In genomic region chr20:407953-408842, GRCh38 we compare ENCODE assay signal across 1 cellular context.
TF ChIP-seq lines count a peak whose summit lies in the region.

RBCK1 (plus strand) TSS chr20:408299; CDS start chr20:408758, 459 bp downstream.

TF ChIP-seq in HepG2, 621 proteins besides CTCF, POLR2A, EP300 and RAD21 (continued from another document and continues in another):
- TF ChIP-seq THAP11 (CRISPR knock-in tag; IDR thresholded peaks at IDR 0.05): peak; percentile 87
- peak; percentile 85; the same call in 1 of the 2 replicates for TF ChIP-seq ZNF513 (CRISPR knock-in tag; conservative IDR thresholded peaks at IDR 0.05)
- TF ChIP-seq PRDM15 (CRISPR knock-in tag; IDR thresholded peaks at IDR 0.05): 0 out of 2 replicates have a peak, but pooled peaks have one; percentile 5
- TF ChIP-seq ZNF720 (CRISPR knock-in tag; IDR thresholded peaks at IDR 0.05): 0 out of 2 replicates have a peak, but pooled peaks have one; percentile 24
- peak; percentile 77; the same call in 1 of the 2 replicates for TF ChIP-seq ZNF138 (CRISPR knock-in tag; IDR thresholded peaks at IDR 0.05; ENCODE audit: low read depth)
- TF ChIP-seq SATB2 (CRISPR knock-in tag; IDR thresholded peaks at IDR 0.05): peak; percentile 91; the same call in 1 of the 2 replicates
- TF ChIP-seq KMT2A (CRISPR knock-in tag; IDR thresholded peaks at IDR 0.05): peak; percentile 97
- TF ChIP-seq TEAD2 (CRISPR knock-in tag; IDR thresholded peaks at IDR 0.05): no peak
- TF ChIP-seq SRF (IDR thresholded peaks at IDR 0.05; ENCODE audit: low read depth, low read length): peak; percentile 31; the same call in 1 of the 2 replicates
- TF ChIP-seq NAIF1 (CRISPR knock-in tag; IDR thresholded peaks at IDR 0.05; ENCODE audit: borderline replicate concordance): 0 out of 2 replicates have a peak, but pooled peaks have one; percentile 4
- TF ChIP-seq RXRA (CRISPR knock-in tag; IDR thresholded peaks at IDR 0.05): peak; percentile 76; the same call in 1 of the 2 replicates
- TF ChIP-seq SRY (CRISPR knock-in tag; IDR thresholded peaks at IDR 0.05): no peak; the same call in 1 of the 2 replicates
- TF ChIP-seq NBN (conservative IDR thresholded peaks at IDR 0.05): no peak
- TF ChIP-seq HNRNPUL1 (IDR thresholded peaks at IDR 0.05; ENCODE audit: low read depth, low read length): no peak
- peak; percentile 8; the same call in 1 of the 2 replicates for TF ChIP-seq TOPORS (CRISPR knock-in tag; IDR thresholded peaks at IDR 0.05)
- TF ChIP-seq CENPBD1 (CRISPR knock-in tag; IDR thresholded peaks at IDR 0.05; ENCODE audit: borderline replicate concordance, low read depth): no peak
- TF ChIP-seq YEATS2 (CRISPR knock-in tag; IDR thresholded peaks at IDR 0.05; ENCODE audit: borderline replicate concordance): 0 out of 2 replicates have a peak, but pooled peaks have one; percentile 20
- peak; percentile 78 for TF ChIP-seq NFAT5 (CRISPR knock-in tag; IDR thresholded peaks at IDR 0.05)
- peak; percentile 89 for TF ChIP-seq KDM5A (IDR thresholded peaks at IDR 0.05; ENCODE audit: borderline replicate concordance, low read length)
- no peak for TF ChIP-seq HMGA1 (CRISPR knock-in tag; conservative IDR thresholded peaks at IDR 0.05)
- 0 out of 2 replicates have a peak, but pooled peaks have one; percentile 71 for TF ChIP-seq ZSCAN21 (CRISPR knock-in tag; IDR thresholded peaks at IDR 0.05; ENCODE audit: borderline replicate concordance)
- peak; percentile 84; the same call in 1 of the 2 replicates for TF ChIP-seq KDM4B (CRISPR knock-in tag; IDR thresholded peaks at IDR 0.05)
- no peak for TF ChIP-seq SUZ12 (IDR thresholded peaks at IDR 0.05; ENCODE audit: low read depth, low read length)
- peak; percentile 43 for TF ChIP-seq NCOA1 (CRISPR knock-in tag; IDR thresholded peaks at IDR 0.05)
- peak; percentile 98 for TF ChIP-seq SNAI1 (CRISPR knock-in tag; IDR thresholded peaks at IDR 0.05; ENCODE audit: borderline replicate concordance)
- no peak for TF ChIP-seq CC2D1A (CRISPR knock-in tag; IDR thresholded peaks at IDR 0.05)
- peak; percentile 58 for TF ChIP-seq RXRB (CRISPR knock-in tag; IDR thresholded peaks at IDR 0.05; ENCODE audit: borderline replicate concordance)
- TF ChIP-seq DDIT3 (CRISPR knock-in tag; IDR thresholded peaks at IDR 0.05): no peak
- peak; percentile 68 for TF ChIP-seq RBM22 (optimal IDR thresholded peaks at IDR 0.05; ENCODE audit: low read length)
- TF ChIP-seq ZNF772 (CRISPR knock-in tag; IDR thresholded peaks at IDR 0.05): peak; percentile 94
- TF ChIP-seq GFI1 (CRISPR knock-in tag; IDR thresholded peaks at IDR 0.05; ENCODE audit: borderline replicate concordance): no peak
- peak; percentile 93 for TF ChIP-seq ZNF879 (CRISPR knock-in tag; IDR thresholded peaks at IDR 0.05)
- no peak for TF ChIP-seq ZNF121 (CRISPR knock-in tag; IDR thresholded peaks at IDR 0.05)
- TF ChIP-seq SPEN (CRISPR knock-in tag; IDR thresholded peaks at IDR 0.05; ENCODE audit: low read depth): peak; percentile 57
- peak; percentile 49 for TF ChIP-seq CBX5 (CRISPR knock-in tag; IDR thresholded peaks at IDR 0.05; ENCODE audit: borderline replicate concordance)
- TF ChIP-seq NFYB (CRISPR knock-in tag; IDR thresholded peaks at IDR 0.05): no peak
- peak; percentile 83; the same call in 1 of the 2 replicates for TF ChIP-seq CREB3 (CRISPR knock-in tag; IDR thresholded peaks at IDR 0.05)
- TF ChIP-seq SMC3 (IDR thresholded peaks at IDR 0.05; ENCODE audit: low read length): no peak
- no peak for TF ChIP-seq MLX (CRISPR knock-in tag; IDR thresholded peaks at IDR 0.05)
- no peak; the same call in none of the 2 replicates for TF ChIP-seq ZNF253 (CRISPR knock-in tag; IDR thresholded peaks at IDR 0.05; ENCODE audit: borderline replicate concordance)
- 0 out of 2 replicates have a peak, but pooled peaks have one; percentile 88 for TF ChIP-seq EEA1 (CRISPR knock-in tag; IDR thresholded peaks at IDR 0.05; ENCODE audit: borderline replicate concordance)
- TF ChIP-seq ZHX2 (IDR thresholded peaks at IDR 0.05; ENCODE audit: low read depth): 0 out of 2 replicates have a peak, but pooled peaks have one; percentile 8
- peak; percentile 40; the same call in 1 of the 2 replicates for TF ChIP-seq ZHX2 (CRISPR knock-in tag; IDR thresholded peaks at IDR 0.05; ENCODE audit: borderline replicate concordance)
- TF ChIP-seq SP2 (CRISPR knock-in tag; IDR thresholded peaks at IDR 0.05): no peak
